ENCODE assay signal across 13 cellular contexts in genomic region chr7:135981958-135982646, GRCh38. TPM values are rescaled to one million over a fixed set of nuclear protein-coding genes. Genes with fewer than 3 reads are reported as not detected.
DNase-seq lines count a peak whose midpoint lies in the region; ATAC-seq and TF ChIP-seq lines count a peak whose summit lies in the region.
"Had no signal": no experiment of that assay in that cellular context is flagged by ENCODE, and none has a peak within 500 bp of the region (broad histone marks: within the 10 kb centered on the region; RNA-seq: fewer than 3 reads in every experiment).

No MANE protein-coding gene starts in this region.

- peaks cover 44% of the 10 kb centered on the region for H3K4me1 Mint-ChIP-seq in activated CD4-positive, alpha-beta T cell treated with anti-CD3 and anti-CD28 coated beads, Interleukin-2, amount 10 ng/mL, durations not matched to agents 24 days and 14 days
- peaks cover 39% of the 10 kb centered on the region for H3K4me1 Mint-ChIP-seq in activated naive CD8-positive, alpha-beta T cell treated with anti-CD3 and anti-CD28 coated beads, Interleukin-2, amount 10 ng/mL, durations not matched to agents 7 days and 5 days

- H3K79me2 ChIP-seq in KMS-11 (ENCODE audit: insufficient read depth, low read depth) (0 out of 2 replicates have a peak, but pooled peaks cover under 1% of the 10 kb centered on the region), trophoblast cell (ENCODE audit: control insufficient read depth, insufficient read depth, low read length, poor library complexity) (no peaks in the 10 kb centered on the region)

- no peak overlapping the region for H4K12ac ChIP-seq in trophoblast cell (ENCODE audit: low read depth, low read length)

- H3K27ac ChIP-seq in KMS-11 (peak overlapping the region; percentile 38; the same call in 1 of the 2 replicates), trophoblast cell (ENCODE audit: low read depth, low read length) (peak overlapping the region; percentile 25)

- no peak overlapping the region for H3K4me3 ChIP-seq in KMS-11 (IDR thresholded peaks at IDR 0.05; ENCODE audit: insufficient read depth, low read depth, low read length)
- H3K4me3 ChIP-seq in trophoblast cell (ENCODE audit: low read depth, low read length): no peak overlapping the region

- no peak for ATAC-seq in activated naive CD8-positive, alpha-beta T cell treated with anti-CD3 and anti-CD28 coated beads, Interleukin-2, amount 10 ng/mL, durations not matched to agents 7 days and 5 days (ENCODE audit: low read depth)
- ATAC-seq: heart right ventricle, left lobe of liver had no signal

- no peak overlapping the region for H3K4ac ChIP-seq in trophoblast cell (ENCODE audit: low read depth, low read length)

- peaks cover 3% of the 10 kb centered on the region for H3K79me1 ChIP-seq in trophoblast cell (ENCODE audit: low read length)

- no peak overlapping the region for H3K23ac ChIP-seq in trophoblast cell (ENCODE audit: low read length)

- H3K9me3 Mint-ChIP-seq in activated CD4-positive, alpha-beta T cell treated with anti-CD3 and anti-CD28 coated beads, Interleukin-2, amount 10 ng/mL, durations not matched to agents 24 days and 14 days: no peaks in the 10 kb centered on the region
- no peaks in the 10 kb centered on the region for H3K9me3 Mint-ChIP-seq in activated naive CD8-positive, alpha-beta T cell treated with anti-CD3 and anti-CD28 coated beads, Interleukin-2, amount 10 ng/mL, durations not matched to agents 7 days and 5 days

- H2BK12ac ChIP-seq in trophoblast cell (ENCODE audit: low read length): no peak overlapping the region

- H3K14ac ChIP-seq in trophoblast cell (ENCODE audit: low read length): no peak overlapping the region

- H3K36me3 ChIP-seq in KMS-11 (ENCODE audit: insufficient read depth) (no peaks in the 10 kb centered on the region), trophoblast cell (ENCODE audit: control insufficient read depth in 1 of 2, insufficient read depth in 2 of 2, low read length in 2 of 2) (no peaks in the 10 kb centered on the region)
- H3K36me3 ChIP-seq: heart right ventricle had no signal

- H3K4me1 ChIP-seq in KMS-11 (ENCODE audit: low read depth, poor library complexity, severe bottlenecking): peaks cover 51% of the 10 kb centered on the region
- no peaks in the 10 kb centered on the region for H3K4me1 ChIP-seq in trophoblast cell (ENCODE audit: control insufficient read depth in 1 of 2, insufficient read depth in 2 of 2, low read length in 2 of 2)

- H2AK5ac ChIP-seq in trophoblast cell (ENCODE audit: low read length): no peak overlapping the region

- peak overlapping the region; percentile 86 for H3K27ac Mint-ChIP-seq in activated CD4-positive, alpha-beta T cell treated with anti-CD3 and anti-CD28 coated beads, Interleukin-2, amount 10 ng/mL, durations not matched to agents 24 days and 14 days
- peak overlapping the region; percentile 89 for H3K27ac Mint-ChIP-seq in activated naive CD8-positive, alpha-beta T cell treated with anti-CD3 and anti-CD28 coated beads, Interleukin-2, amount 10 ng/mL, durations not matched to agents 7 days and 5 days
- H3K27ac Mint-ChIP-seq: nephron progenitor cell, type B pancreatic cell had no signal

- H2AFZ ChIP-seq in KMS-11 (ENCODE audit: low read depth) (peak overlapping the region; percentile 33), trophoblast cell (ENCODE audit: insufficient read depth, low read length, poor library complexity) (no peak overlapping the region)

- H3K18ac ChIP-seq in trophoblast cell (ENCODE audit: low read length): no peak overlapping the region

- no peaks in the 10 kb centered on the region for H3K36me3 Mint-ChIP-seq in activated CD4-positive, alpha-beta T cell treated with anti-CD3 and anti-CD28 coated beads, Interleukin-2, amount 10 ng/mL, durations not matched to agents 24 days and 14 days (ENCODE audit: low read depth)
- H3K36me3 Mint-ChIP-seq in activated naive CD8-positive, alpha-beta T cell treated with anti-CD3 and anti-CD28 coated beads, Interleukin-2, amount 10 ng/mL, durations not matched to agents 7 days and 5 days: peaks cover 4% of the 10 kb centered on the region
- H3K36me3 Mint-ChIP-seq: type B pancreatic cell had no signal

- H3K4me3 Mint-ChIP-seq in activated CD4-positive, alpha-beta T cell treated with anti-CD3 and anti-CD28 coated beads, Interleukin-2, amount 10 ng/mL, durations not matched to agents 24 days and 14 days: peak overlapping the region; percentile 85
- H3K4me3 Mint-ChIP-seq in activated naive CD8-positive, alpha-beta T cell treated with anti-CD3 and anti-CD28 coated beads, Interleukin-2, amount 10 ng/mL, durations not matched to agents 7 days and 5 days: peak overlapping the region; percentile 81
- H3K4me3 Mint-ChIP-seq: nephron progenitor cell, type B pancreatic cell had no signal

- TF ChIP-seq CTCF in KMS-11 (conservative IDR thresholded peaks at IDR 0.05; ENCODE audit: low read depth, low read length): no peak

- no peak overlapping the region for H2BK120ac ChIP-seq in trophoblast cell (ENCODE audit: insufficient read depth, low read length, poor library complexity)

- peak; percentile 65 for DNase-seq in activated CD4-positive, alpha-beta T cell treated with anti-CD3 and anti-CD28 coated beads, Interleukin-2, amount 10 ng/mL, durations not matched to agents 24 days and 14 days
- DNase-seq in activated CD4-positive, alpha-beta T cell treated with anti-CD3 and anti-CD28 coated beads, Interleukin-2, amount 50 U/mL, for 4 hours: no peak
- no peak for DNase-seq in activated naive CD8-positive, alpha-beta T cell treated with anti-CD3 and anti-CD28 coated beads, Interleukin-2, amount 10 ng/mL, durations not matched to agents 7 days and 5 days
- no peak for DNase-seq in trophoblast cell
- no peak for DNase-seq in KG1 (lab: John Stamatoyannopoulos, UW)
- no peak for DNase-seq in NCI-H774 (lab: John Stamatoyannopoulos, UW)
- no peak for DNase-seq in NCI-H2029 treated with DMSO at 0.1 percent for 48 hours (lab: John Stamatoyannopoulos, UW)
- DNase-seq: heart right ventricle, Karpas-422, nephron progenitor cell had no signal

- H3K9me3 ChIP-seq in trophoblast cell (ENCODE audit: insufficient read depth, low read depth, low read length): no peaks in the 10 kb centered on the region
- H3K9me3 ChIP-seq: heart right ventricle had no signal

- no peaks in the 10 kb centered on the region for H3K27me3 ChIP-seq in KMS-11 (ENCODE audit: insufficient read depth, low read depth)
- no peaks in the 10 kb centered on the region for H3K27me3 ChIP-seq in trophoblast cell (ENCODE audit: insufficient read depth, low read length)
- H3K27me3 ChIP-seq: heart right ventricle had no signal

- H4K20me1 ChIP-seq in KMS-11 (ENCODE audit: insufficient read depth): no peaks in the 10 kb centered on the region

- POLR2A ChIA-PET in activated naive CD8-positive, alpha-beta T cell treated with anti-CD3 and anti-CD28 coated beads, Interleukin-2, amount 10 ng/mL, durations not matched to agents 7 days and 5 days (lab: Charles Lee): no interaction called here

- H3K27me3 Mint-ChIP-seq in activated CD4-positive, alpha-beta T cell treated with anti-CD3 and anti-CD28 coated beads, Interleukin-2, amount 10 ng/mL, durations not matched to agents 24 days and 14 days: no peaks in the 10 kb centered on the region
- H3K27me3 Mint-ChIP-seq in activated naive CD8-positive, alpha-beta T cell treated with anti-CD3 and anti-CD28 coated beads, Interleukin-2, amount 10 ng/mL, durations not matched to agents 7 days and 5 days: no peaks in the 10 kb centered on the region
- H3K27me3 Mint-ChIP-seq: type B pancreatic cell had no signal

- peak overlapping the region; percentile 75 for H3K4me2 ChIP-seq in KMS-11
- no peak overlapping the region for H3K4me2 ChIP-seq in trophoblast cell (ENCODE audit: low read length)

- no peak overlapping the region for H2BK5ac ChIP-seq in trophoblast cell (ENCODE audit: low read depth, low read length, poor library complexity)

- H3K9ac ChIP-seq in KMS-11: peak overlapping the region; percentile 41; the same call in 1 of the 2 replicates
- no peak overlapping the region for H3K9ac ChIP-seq in trophoblast cell (ENCODE audit: low read length)

- no peak overlapping the region for H4K91ac ChIP-seq in trophoblast cell (ENCODE audit: low read depth, low read length)

- intact Hi-C loops in activated CD4-positive, alpha-beta T cell treated with anti-CD3 and anti-CD28 coated beads, Interleukin-2, amount 10 ng/mL, durations not matched to agents 24 days and 14 days (cut with micrococcal nuclease): loop anchor here (1.0 to 10.0 kb wide), 3 partner anchors 12 to 1665 kb away; partner anchors contain the start of genes CYREN and SLC35B4

- WGBS in trophoblast cell (ENCODE audit: extremely low coverage, insufficient coverage, insufficient read length): no CpG with 5 or more reads among the region's 8 CpGs

- H4K8ac ChIP-seq in trophoblast cell (ENCODE audit: low read depth, low read length): no peak overlapping the region

RNA-seq across cellular contexts. Expression of gene MTPN, which starts 4.9 kb away (rescaled TPM):
- 121 and 126 TPM in 2 replicates for total RNA-seq in activated CD4-positive, alpha-beta T cell treated with anti-CD3 and anti-CD28 coated beads, Interleukin-2, amount 10 ng/mL, durations not matched to agents 24 days and 14 days
- 100 to 1,000 TPM; 120 to 127 TPM for total RNA-seq in activated naive CD8-positive, alpha-beta T cell treated with anti-CD3 and anti-CD28 coated beads, Interleukin-2, amount 10 ng/mL, durations not matched to agents 7 days and 5 days
- 164 and 166 TPM in 2 replicates for polyA plus RNA-seq in trophoblast cell (2013)
